Comparison of ENCODE assay signal across 9 cellular contexts in genomic region chr14:101555669-101556043, GRCh38. TPM values are rescaled to one million over a fixed set of nuclear protein-coding genes. Genes with fewer than 3 reads are reported as not detected.
"Had no signal": no experiment of that assay in that cellular context is flagged by ENCODE, and none has a peak within 500 bp of the region (broad histone marks: within the 10 kb centered on the region; RNA-seq: fewer than 3 reads in every experiment).

No MANE protein-coding gene starts in this region.

RNA-seq across cellular contexts. Expression of gene DIO3, which starts 5.6 kb away (rescaled TPM):
- total RNA-seq: activated CD4-positive, alpha-beta T cell treated with anti-CD3 and anti-CD28 coated beads, Interleukin-2, amount 10 ng/mL, durations not matched to agents 7 days and 5 days; activated CD8-positive, alpha-beta T cell treated with anti-CD3 and anti-CD28 coated beads for 36 hours; activated T-cell treated with anti-CD3 and anti-CD28 coated beads, Interleukin-2, amount 50 U/mL, for 4 hours; activated T-helper 17 cell treated with anti-CD3 and anti-CD28 coated beads, Interleukin-2, amount 50 U/mL, for 72 hours; dermis blood vessel endothelial cell; foreskin keratinocyte; T-cell; T-helper 2 cell treated with Interferon-gamma antibody and Interleukin-4, amounts not matched to agents 100 ng/mL and 5 ng/mL, for 36 hours had no signal
- polyA plus RNA-seq: cardiac muscle cell, foreskin keratinocyte had no signal
